Comparison of ENCODE assay signal across 8 cellular contexts in genomic region chr12:59149995-59150642, GRCh38.
DNase-seq lines count a peak whose midpoint lies in the region; ATAC-seq and TF ChIP-seq lines count a peak whose summit lies in the region.

No MANE protein-coding gene starts in this region.

- no peaks in the 10 kb centered on the region for H3K27me3 Mint-ChIP-seq in stimulated activated naive CD8-positive, alpha-beta T cell treated with anti-CD3 and anti-CD28 coated beads, Interleukin-15, amount 100 ng/mL, for 72 hours

- DNase-seq in GM04503 (ENCODE audit: low read depth) = peak; percentile 50
- DNase-seq in NCI-H69 (lab: John Stamatoyannopoulos, UW) = peak; percentile 97
- DNase-seq in astrocyte of the cerebellum (ENCODE audit: low read depth) = peak; percentile 69
- peak; percentile 79 for DNase-seq in iPS DF 4.7 (ENCODE audit: extremely low read depth, low spot score)
- DNase-seq in stimulated activated naive CD8-positive, alpha-beta T cell treated with anti-CD3 and anti-CD28 coated beads, Interleukin-15, amount 100 ng/mL, for 72 hours = peak in 1 of 2 donors; percentile 10
- no peak for DNase-seq in activated CD8-positive, alpha-beta memory T cell treated with anti-CD3 and anti-CD28 coated beads for 24 hours

- no peak overlapping the region for H3K4me3 ChIP-seq in astrocyte of the cerebellum (ENCODE audit: low read depth, low read length)

- H3K9me3 Mint-ChIP-seq in stimulated activated naive CD8-positive, alpha-beta T cell treated with anti-CD3 and anti-CD28 coated beads, Interleukin-15, amount 100 ng/mL, for 72 hours = peaks cover 0 to 4% of the 10 kb centered on the region in 2 donors

- peak; percentile 82 for TF ChIP-seq CTCF in astrocyte of the cerebellum (IDR thresholded peaks at IDR 0.05; ENCODE audit: low read depth, low read length, missing control alignments)

- ATAC-seq in GM21526 (IDR thresholded peaks at IDR 0.05; ENCODE audit: low FRiP score, unreplicated experiment) (peak; percentile 100), HG03575 (IDR thresholded peaks at IDR 0.05; ENCODE audit: extremely low read depth, insufficient number of reproducible peaks, low FRiP score, unreplicated experiment) (peak; percentile 95)
- peak; percentile 91 for ATAC-seq in stimulated activated naive CD8-positive, alpha-beta T cell treated with anti-CD3 and anti-CD28 coated beads, Interleukin-15, amount 100 ng/mL, for 72 hours

- no peak overlapping the region for H3K27ac Mint-ChIP-seq in stimulated activated naive CD8-positive, alpha-beta T cell treated with anti-CD3 and anti-CD28 coated beads, Interleukin-15, amount 100 ng/mL, for 72 hours

- H3K4me3 Mint-ChIP-seq in stimulated activated naive CD8-positive, alpha-beta T cell treated with anti-CD3 and anti-CD28 coated beads, Interleukin-15, amount 100 ng/mL, for 72 hours = no peak overlapping the region

- no peaks in the 10 kb centered on the region for H3K4me1 Mint-ChIP-seq in stimulated activated naive CD8-positive, alpha-beta T cell treated with anti-CD3 and anti-CD28 coated beads, Interleukin-15, amount 100 ng/mL, for 72 hours

- in situ Hi-C loops in astrocyte of the cerebellum (cut with HindIII; ENCODE audit: low sequenced_read_pairs) = no loop called here
